11 cellular contexts compared by ENCODE assay signal in genomic region chr7:43982848-43983247, GRCh38. TPM values are rescaled to one million over a fixed set of nuclear protein-coding genes. Genes with fewer than 3 reads are reported as not detected.
"Had no signal": no experiment of that assay in that cellular context is flagged by ENCODE, and none has a peak within 500 bp of the region (broad histone marks: within the 10 kb centered on the region; RNA-seq: fewer than 3 reads in every experiment).

No MANE protein-coding gene starts in this region.

RNA-seq across cellular contexts. Expression of gene SPDYE1, which starts 14.8 kb away (rescaled TPM):
- total RNA-seq: activated B cell treated with CpG ODN at 0.5 μM for 24 hours; activated CD8-positive, alpha-beta T cell treated with anti-CD3 and anti-CD28 coated beads for 36 hours; activated T-cell treated with anti-CD3 and anti-CD28 coated beads, Interleukin-2, amount 50 U/mL, for 4 hours; activated T-helper 17 cell treated with anti-CD3 and anti-CD28 coated beads, Interleukin-2, amount 50 U/mL, for 72 hours; breast epithelium; cardiac muscle cell; epithelial cell of proximal tubule; foreskin keratinocyte; gastrocnemius medialis; glomerular endothelial cell; T-cell had no signal
- polyA plus RNA-seq: foreskin keratinocyte had no signal
